ENCODE assay signal across 1 cellular context in the genomic region with DNA sequence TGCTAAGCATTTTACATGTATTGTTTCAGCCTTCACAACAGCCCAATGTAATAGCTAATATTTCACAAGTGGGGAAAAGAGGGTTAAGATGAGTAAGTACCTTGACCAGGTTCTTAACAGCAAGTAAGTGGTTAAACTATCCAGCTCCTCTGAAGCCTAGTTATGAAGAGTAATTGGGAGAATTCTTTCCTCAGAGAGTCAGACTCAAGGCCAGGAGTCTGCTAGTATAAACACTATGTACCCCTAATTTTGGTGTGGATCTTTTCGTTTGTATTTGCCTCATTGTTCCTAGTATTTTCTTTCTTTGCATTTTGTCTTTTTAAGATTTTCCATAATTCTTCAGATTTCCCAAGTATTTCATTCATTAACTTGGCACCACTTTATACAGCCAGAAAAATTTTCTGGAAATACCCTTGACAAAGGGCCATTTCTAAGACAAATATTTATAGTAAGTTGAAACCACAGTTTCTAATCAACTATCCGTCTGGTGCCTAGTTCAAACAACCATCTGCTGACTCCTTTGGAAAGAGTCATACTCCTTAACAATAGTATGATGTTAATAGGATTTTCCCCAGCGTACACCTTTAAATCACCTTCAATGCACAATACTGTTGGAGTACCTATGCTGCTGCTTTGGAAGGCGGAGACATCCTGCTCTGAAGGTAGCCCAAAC.
TF ChIP-seq lines count a peak whose summit lies in the region.

No MANE protein-coding gene starts in this region.

TF ChIP-seq in GM12878, 131 proteins besides CTCF, POLR2A, EP300 and RAD21:
- TF ChIP-seq GATAD2B (conservative IDR thresholded peaks at IDR 0.05; ENCODE audit: low read depth) (no peak), SMAD5 (IDR thresholded peaks at IDR 0.05; ENCODE audit: low read depth) (no peak), RUNX3 (IDR thresholded peaks at IDR 0.05; ENCODE audit: low read length) (0 out of 2 replicates have a peak, but pooled peaks have one; percentile 5), MEF2B (IDR thresholded peaks at IDR 0.05; ENCODE audit: partially characterized antibody, poor library complexity, severe bottlenecking) (no peak), MXI1 (IDR thresholded peaks at IDR 0.05; ENCODE audit: low read depth, low read length) (no peak), MEF2A (IDR thresholded peaks at IDR 0.05; ENCODE audit: insufficient read depth, low read depth, low read length) (no peak)
- TF ChIP-seq, protein P1, sequence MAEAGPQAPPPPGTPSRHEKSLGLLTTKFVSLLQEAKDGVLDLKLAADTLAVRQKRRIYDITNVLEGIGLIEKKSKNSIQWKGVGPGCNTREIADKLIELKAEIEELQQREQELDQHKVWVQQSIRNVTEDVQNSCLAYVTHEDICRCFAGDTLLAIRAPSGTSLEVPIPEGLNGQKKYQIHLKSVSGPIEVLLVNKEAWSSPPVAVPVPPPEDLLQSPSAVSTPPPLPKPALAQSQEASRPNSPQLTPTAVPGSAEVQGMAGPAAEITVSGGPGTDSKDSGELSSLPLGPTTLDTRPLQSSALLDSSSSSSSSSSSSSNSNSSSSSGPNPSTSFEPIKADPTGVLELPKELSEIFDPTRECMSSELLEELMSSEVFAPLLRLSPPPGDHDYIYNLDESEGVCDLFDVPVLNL (IDR thresholded peaks at IDR 0.05; ENCODE audit: low read depth, low read length) = no peak
- TF ChIP-seq, protein P2, sequence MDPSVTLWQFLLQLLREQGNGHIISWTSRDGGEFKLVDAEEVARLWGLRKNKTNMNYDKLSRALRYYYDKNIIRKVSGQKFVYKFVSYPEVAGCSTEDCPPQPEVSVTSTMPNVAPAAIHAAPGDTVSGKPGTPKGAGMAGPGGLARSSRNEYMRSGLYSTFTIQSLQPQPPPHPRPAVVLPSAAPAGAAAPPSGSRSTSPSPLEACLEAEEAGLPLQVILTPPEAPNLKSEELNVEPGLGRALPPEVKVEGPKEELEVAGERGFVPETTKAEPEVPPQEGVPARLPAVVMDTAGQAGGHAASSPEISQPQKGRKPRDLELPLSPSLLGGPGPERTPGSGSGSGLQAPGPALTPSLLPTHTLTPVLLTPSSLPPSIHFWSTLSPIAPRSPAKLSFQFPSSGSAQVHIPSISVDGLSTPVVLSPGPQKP (IDR thresholded peaks at IDR 0.05; ENCODE audit: low read depth, low read length) = no peak
- TF ChIP-seq, protein P3, sequence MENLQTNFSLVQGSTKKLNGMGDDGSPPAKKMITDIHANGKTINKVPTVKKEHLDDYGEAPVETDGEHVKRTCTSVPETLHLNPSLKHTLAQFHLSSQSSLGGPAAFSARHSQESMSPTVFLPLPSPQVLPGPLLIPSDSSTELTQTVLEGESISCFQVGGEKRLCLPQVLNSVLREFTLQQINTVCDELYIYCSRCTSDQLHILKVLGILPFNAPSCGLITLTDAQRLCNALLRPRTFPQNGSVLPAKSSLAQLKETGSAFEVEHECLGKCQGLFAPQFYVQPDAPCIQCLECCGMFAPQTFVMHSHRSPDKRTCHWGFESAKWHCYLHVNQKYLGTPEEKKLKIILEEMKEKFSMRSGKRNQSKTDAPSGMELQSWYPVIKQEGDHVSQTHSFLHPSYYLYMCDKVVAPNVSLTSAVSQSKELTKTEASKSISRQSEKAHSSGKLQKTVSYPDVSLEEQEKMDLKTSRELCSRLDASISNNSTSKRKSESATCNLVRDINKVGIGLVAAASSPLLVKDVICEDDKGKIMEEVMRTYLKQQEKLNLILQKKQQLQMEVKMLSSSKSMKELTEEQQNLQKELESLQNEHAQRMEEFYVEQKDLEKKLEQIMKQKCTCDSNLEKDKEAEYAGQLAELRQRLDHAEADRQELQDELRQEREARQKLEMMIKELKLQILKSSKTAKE (IDR thresholded peaks at IDR 0.05; ENCODE audit: low read depth, poor library complexity, severe bottlenecking) = no peak
